In genomic region chr5:112529525-112529924, GRCh38 we compare ENCODE assay signal across 10 cellular contexts.
DNase-seq lines count a peak whose midpoint lies in the region; ATAC-seq, FAIRE-seq and TF ChIP-seq lines count a peak whose summit lies in the region.
"Had no signal": no experiment of that assay in that cellular context is flagged by ENCODE, and none has a peak within 500 bp of the region (broad histone marks: within the 10 kb centered on the region; RNA-seq: fewer than 3 reads in every experiment).

No MANE protein-coding gene starts in this region.

- peaks cover 0 to 7% (median 2%) of the 10 kb centered on the region in 7 donors for H3K9me3 Mint-ChIP-seq in CD14-positive monocyte
- H3K9me3 Mint-ChIP-seq: activated naive CD4-positive, alpha-beta T cell treated with anti-CD3 and anti-CD28 coated beads, Interleukin-2, amount 50 U/mL, for 24 hours had no signal

- 57 to 66% methylated on average over 5 of the region's 5 CpGs for WGBS in GM23248 (ENCODE audit: low coverage in 1 of 2, low lambda C conversion rate in 2 of 2, missing lambda C conversion rate in 2 of 2), 2 experiments

- H3K9ac ChIP-seq in kidney (ENCODE audit: low read length in 2 of 2) (no peak overlapping the region), GM23248 (no peak overlapping the region)

- H3K9me3 ChIP-seq in kidney (ENCODE audit: control insufficient read depth in 1 of 2, low read length in 2 of 2) = no peaks in the 10 kb centered on the region
- no peaks in the 10 kb centered on the region for H3K9me3 ChIP-seq in BE2C
- no peaks in the 10 kb centered on the region for H3K9me3 ChIP-seq in GM23248 (ENCODE audit: low read depth)

- intact Hi-C loops in CD14-positive monocyte (cut with micrococcal nuclease) (no loop called here), kidney (cut with DNase I) (no loop called here)

- ATAC-seq in GM21786 (IDR thresholded peaks at IDR 0.05; ENCODE audit: unreplicated experiment) = peak; percentile 50

- no peak overlapping the region for H2AFZ ChIP-seq in GM23248

- DNase-seq in CD14-positive monocyte (ENCODE audit: low spot score) = no peak
- peak; percentile 44 for DNase-seq in RWPE1 (ENCODE audit: low spot score)
- DNase-seq in kidney = no peak
- DNase-seq in BE2C = no peak
- DNase-seq in GM23248 = no peak
- DNase-seq in GM19238 (ENCODE audit: insufficient read length, low spot score) = no peak
- DNase-seq in activated naive CD4-positive, alpha-beta T cell treated with Interleukin-2 at 50 U/mL for 16 hours = no peak
- DNase-seq: Right ventricle myocardium superior had no signal

- peaks cover 0 to 1% (median 0%) of the 10 kb centered on the region in 3 donors for H3K27me3 Mint-ChIP-seq in CD14-positive monocyte (ENCODE audit: low read depth in 3 of 3)

- H3K4me1 ChIP-seq in kidney (ENCODE audit: control insufficient read depth in 1 of 2, insufficient read depth in 1 of 2, low read depth in 1 of 2, low read length in 2 of 2) (no peaks in the 10 kb centered on the region), BE2C (no peaks in the 10 kb centered on the region), GM23248 (ENCODE audit: insufficient read depth) (no peaks in the 10 kb centered on the region)

- no peaks in the 10 kb centered on the region for H3K9me2 ChIP-seq in GM23248 (ENCODE audit: insufficient read depth)

- POLR2A ChIA-PET in RWPE1 (lab: Yijun Ruan, JAX; ENCODE audit: low non-redundant PET) = no interaction called here

- no peak overlapping the region for H3K27ac ChIP-seq in RWPE1
- no peak overlapping the region for H3K27ac ChIP-seq in kidney (ENCODE audit: low read depth in 2 of 2, low read length in 2 of 2)
- no peak overlapping the region for H3K27ac ChIP-seq in GM23248

- H3F3A ChIP-seq in GM23248 (ENCODE audit: insufficient read depth) = no peaks in the 10 kb centered on the region

- H3K4me3 Mint-ChIP-seq in CD14-positive monocyte = no peak overlapping the region
- H3K4me3 Mint-ChIP-seq: activated naive CD4-positive, alpha-beta T cell treated with anti-CD3 and anti-CD28 coated beads, Interleukin-2, amount 50 U/mL, for 24 hours had no signal

- in situ Hi-C loops in GM23248 (cut with MboI) = no loop called here

- peak; percentile 57 for TF ChIP-seq CTCF in CD14-positive monocyte (IDR thresholded peaks at IDR 0.05)
- peak; percentile 23; the same call in 1 of the 2 replicates for TF ChIP-seq CTCF in RWPE1 (conservative IDR thresholded peaks at IDR 0.05; ENCODE audit: low read depth)
- TF ChIP-seq CTCF in kidney (IDR thresholded peaks at IDR 0.05; ENCODE audit: borderline replicate concordance, extremely low read depth, insufficient read depth) = peak; percentile 33
- TF ChIP-seq CTCF in BE2C (IDR thresholded peaks at IDR 0.05; ENCODE audit: low read depth, low read length) = no peak

- no peak overlapping the region for H3K4me2 ChIP-seq in GM23248 (ENCODE audit: unreplicated experiment)

- H3K79me2 ChIP-seq in GM23248 (ENCODE audit: insufficient read depth) = no peaks in the 10 kb centered on the region

- H3K4me1 Mint-ChIP-seq in CD14-positive monocyte = peaks cover 42% of the 10 kb centered on the region

- H4K20me1 ChIP-seq in GM23248 (ENCODE audit: insufficient read depth) = no peaks in the 10 kb centered on the region

- FAIRE-seq in kidney (lab: Jason Lieb, UNC) = no peak

- H3K36me3 Mint-ChIP-seq in CD14-positive monocyte = peaks cover 0 to 2% of the 10 kb centered on the region in 2 donors
- H3K36me3 Mint-ChIP-seq: activated naive CD4-positive, alpha-beta T cell treated with anti-CD3 and anti-CD28 coated beads, Interleukin-2, amount 50 U/mL, for 24 hours had no signal

- H3K36me3 ChIP-seq in kidney (ENCODE audit: control insufficient read depth in 1 of 2, insufficient read depth in 2 of 2, low read length in 2 of 2) (no peaks in the 10 kb centered on the region), BE2C (no peaks in the 10 kb centered on the region), GM23248 (ENCODE audit: low read depth) (no peaks in the 10 kb centered on the region)

- no peak overlapping the region for H3K27ac Mint-ChIP-seq in CD14-positive monocyte
- H3K27ac Mint-ChIP-seq: activated naive CD4-positive, alpha-beta T cell treated with anti-CD3 and anti-CD28 coated beads, Interleukin-2, amount 50 U/mL, for 24 hours had no signal

- H3K4me3 ChIP-seq in kidney (ENCODE audit: low read length in 2 of 2) = no peak overlapping the region
- H3K4me3 ChIP-seq in BE2C (ENCODE audit: low read depth, low read length) = no peak overlapping the region
- no peak overlapping the region for H3K4me3 ChIP-seq in GM23248

- CTCF ChIA-PET in RWPE1 (lab: Yijun Ruan, JAX) = interaction anchor here (0.6 to 0.7 kb wide), 3 partner anchors 45 to 618 kb away, joined by 3 read pairs; no protein-coding TSS in a partner anchor

- H3K27me3 ChIP-seq in BE2C = no peaks in the 10 kb centered on the region
- H3K27me3 ChIP-seq in GM23248 (replicated peaks; ENCODE audit: insufficient read depth) = no peaks in the 10 kb centered on the region
